1 cellular context compared by ENCODE assay signal in genomic region chr1:45585110-45585426, GRCh38.
TF ChIP-seq lines count a peak whose summit lies in the region.

No MANE protein-coding gene starts in this region.

TF ChIP-seq in SK-N-SH treated with all-trans-retinoic acid at 6 μM for 48 hours, 23 proteins besides CTCF, POLR2A, EP300 and RAD21 (continued from another document):
- TF ChIP-seq PATZ1 (CRISPR knock-in tag; IDR thresholded peaks at IDR 0.05; ENCODE audit: borderline replicate concordance): no peak
- TF ChIP-seq ZNF565 (CRISPR knock-in tag; conservative IDR thresholded peaks at IDR 0.05; ENCODE audit: low read depth): no peak
- no peak for TF ChIP-seq RARB (CRISPR knock-in tag; IDR thresholded peaks at IDR 0.05)
- no peak for TF ChIP-seq OSR1 (CRISPR knock-in tag; IDR thresholded peaks at IDR 0.05)
- TF ChIP-seq ZC3H10 (CRISPR knock-in tag; IDR thresholded peaks at IDR 0.05): no peak
- no peak for TF ChIP-seq CREB5 (CRISPR knock-in tag; IDR thresholded peaks at IDR 0.05; ENCODE audit: low read depth)
- TF ChIP-seq ZNF8 (CRISPR knock-in tag; IDR thresholded peaks at IDR 0.05): no peak
- TF ChIP-seq ARNTL (CRISPR knock-in tag; IDR thresholded peaks at IDR 0.05; ENCODE audit: borderline replicate concordance, low read depth): no peak
- TF ChIP-seq CSRNP3 (CRISPR knock-in tag; IDR thresholded peaks at IDR 0.05): no peak
- no peak for TF ChIP-seq ZFP3 (CRISPR knock-in tag; IDR thresholded peaks at IDR 0.05)
